ENCODE assay signal across 18 cellular contexts in genomic region chr16:19008770-19009169, GRCh38. TPM values are rescaled to one million over a fixed set of nuclear protein-coding genes. Genes with fewer than 3 reads are reported as not detected.
DNase-seq lines count a peak whose midpoint lies in the region.
"Had no signal": no experiment of that assay in that cellular context is flagged by ENCODE, and none has a peak within 500 bp of the region (broad histone marks: within the 10 kb centered on the region; RNA-seq: fewer than 3 reads in every experiment).

No MANE protein-coding gene starts in this region.

- DNase-seq in GM23248, result peak; percentile 75
- peak; percentile 50 for DNase-seq in adipocyte (ENCODE audit: low read depth)
- peak; percentile 76 for DNase-seq in fibroblast of peridontal ligament (ENCODE audit: extremely low read depth)
- DNase-seq in CD1c-positive myeloid dendritic cell (ENCODE audit: extremely low spot score), result no peak
- DNase-seq in activated naive CD8-positive, alpha-beta T cell treated with anti-CD3 and anti-CD28 coated beads for 36 hours, result no peak
- DNase-seq in AG08396 (ENCODE audit: low spot score), result no peak
- DNase-seq: activated CD4-positive, CD25-positive, alpha-beta regulatory T cell treated with anti-CD3 and anti-CD28 coated beads, Interleukin-2, amount 50 U/mL, for 72 hours; cortex of kidney; DND-41; NCI-H1930; tibial artery had no signal

- H3K27me3 ChIP-seq in GM23248 (replicated peaks; ENCODE audit: insufficient read depth) (no peaks in the 10 kb centered on the region), adipocyte (replicated peaks; ENCODE audit: control insufficient read depth, insufficient read depth, low read length) (no peaks in the 10 kb centered on the region)
- H3K27me3 ChIP-seq: ascending aorta, tibial artery had no signal

- H3K27me3 Mint-ChIP-seq in activated naive CD8-positive, alpha-beta T cell treated with anti-CD3 and anti-CD28 coated beads for 36 hours, result no peaks in the 10 kb centered on the region
- H3K27me3 Mint-ChIP-seq: progenitor cell of endocrine pancreas had no signal

- peaks cover 15% of the 10 kb centered on the region; the same call in 1 of the 2 replicates for H3K4me1 ChIP-seq in GM23248 (ENCODE audit: insufficient read depth)
- H3K4me1 ChIP-seq in adipocyte (ENCODE audit: control insufficient read depth, insufficient read depth, low read length), result peaks cover 8% of the 10 kb centered on the region
- H3K4me1 ChIP-seq: ascending aorta, tibial artery had no signal

- H3K27ac ChIP-seq in GM23248 (peak overlapping the region; percentile 66), temporal lobe (ENCODE audit: low read depth, low read length) (peak overlapping the region; percentile 77)
- H3K27ac ChIP-seq: ascending aorta, skin epidermis, tibial artery had no signal

- peak overlapping the region; percentile 10 for H3K4me2 ChIP-seq in GM23248 (ENCODE audit: unreplicated experiment)

- H3K4me3 ChIP-seq in GM23248 (no peak overlapping the region), adipocyte (ENCODE audit: low read length) (no peak overlapping the region)
- H3K4me3 ChIP-seq: ascending aorta, skin epidermis, tibial artery had no signal

- H3K36me3 ChIP-seq in GM23248 (ENCODE audit: low read depth) (no peaks in the 10 kb centered on the region), adipocyte (ENCODE audit: control insufficient read depth, insufficient read depth, low read length, severe bottlenecking) (no peaks in the 10 kb centered on the region)
- H3K36me3 ChIP-seq: ascending aorta had no signal

- H3K27ac Mint-ChIP-seq in activated naive CD8-positive, alpha-beta T cell treated with anti-CD3 and anti-CD28 coated beads for 36 hours, result no peak overlapping the region
- H3K27ac Mint-ChIP-seq: memory B cell; nephron; T-helper 2 cell treated with Interferon-gamma antibody and Interleukin-4, amounts not matched to agents 5 μg/mL and 100 μg/mL, for 36 hours had no signal

- no peaks in the 10 kb centered on the region for H3K9me3 Mint-ChIP-seq in activated naive CD8-positive, alpha-beta T cell treated with anti-CD3 and anti-CD28 coated beads for 36 hours
- H3K9me3 Mint-ChIP-seq: memory B cell; nephron; T-helper 2 cell treated with Interferon-gamma antibody and Interleukin-4, amounts not matched to agents 5 μg/mL and 100 μg/mL, for 36 hours had no signal

- no peaks in the 10 kb centered on the region for H3K9me3 ChIP-seq in GM23248 (ENCODE audit: low read depth)
- peaks cover 4% of the 10 kb centered on the region for H3K9me3 ChIP-seq in adipocyte (ENCODE audit: control insufficient read depth, low read length)
- H3K9me3 ChIP-seq: ascending aorta had no signal

- no peaks in the 10 kb centered on the region for H4K20me1 ChIP-seq in GM23248 (ENCODE audit: insufficient read depth)

- H3K79me2 ChIP-seq in GM23248 (ENCODE audit: insufficient read depth), result no peaks in the 10 kb centered on the region

- peaks cover 19% of the 10 kb centered on the region for H3F3A ChIP-seq in GM23248 (ENCODE audit: insufficient read depth)

- no peaks in the 10 kb centered on the region for H3K36me3 Mint-ChIP-seq in activated naive CD8-positive, alpha-beta T cell treated with anti-CD3 and anti-CD28 coated beads for 36 hours
- H3K36me3 Mint-ChIP-seq: memory B cell had no signal

- H3K9me2 ChIP-seq in GM23248 (ENCODE audit: insufficient read depth), result no peaks in the 10 kb centered on the region

- no peak overlapping the region for H2AFZ ChIP-seq in GM23248

- in situ Hi-C loops in GM23248 (cut with MboI), result no loop called here

- H3K4me1 Mint-ChIP-seq in activated naive CD8-positive, alpha-beta T cell treated with anti-CD3 and anti-CD28 coated beads for 36 hours, result no peaks in the 10 kb centered on the region
- H3K4me1 Mint-ChIP-seq: memory B cell had no signal

- 33 to 41% methylated on average over 3 of the region's 3 CpGs for WGBS in GM23248 (ENCODE audit: low coverage in 1 of 2, low lambda C conversion rate in 2 of 2, missing lambda C conversion rate in 2 of 2), 2 experiments

- no peak overlapping the region for H3K4me3 Mint-ChIP-seq in activated naive CD8-positive, alpha-beta T cell treated with anti-CD3 and anti-CD28 coated beads for 36 hours
- H3K4me3 Mint-ChIP-seq: memory B cell; nephron; T-helper 2 cell treated with Interferon-gamma antibody and Interleukin-4, amounts not matched to agents 5 μg/mL and 100 μg/mL, for 36 hours had no signal

- H3K9ac ChIP-seq in GM23248 (no peak overlapping the region), adipocyte (ENCODE audit: low read length) (no peak overlapping the region)

RNA-seq across cellular contexts. Expression of gene TMC7, which starts 25.0 kb away (rescaled TPM):
- 0.25 and 0.54 TPM in 2 replicates for total RNA-seq in GM23248 (2014; rRNA removed; shearing (Covaris generic))
- 1.4 TPM in 2 replicates for polyA plus RNA-seq in GM23248 (2016; fragmentation: Nextera tagmentation; extraction: Ambion mirVana)
- total RNA-seq in temporal lobe, result 3.0 TPM
- total RNA-seq in activated naive CD8-positive, alpha-beta T cell treated with anti-CD3 and anti-CD28 coated beads for 36 hours, result not detected

RNA-seq across cellular contexts. Expression of gene COQ7, which starts 58.6 kb away (rescaled TPM):
- total RNA-seq in GM23248 (2014; rRNA removed; shearing (Covaris generic)), result 9.9 and 19.7 TPM in 2 replicates
- polyA plus RNA-seq in GM23248 (2016; fragmentation: Nextera tagmentation; extraction: Ambion mirVana), result 9.6 and 9.8 TPM in 2 replicates
- 32.2 TPM for total RNA-seq in temporal lobe
- total RNA-seq in activated naive CD8-positive, alpha-beta T cell treated with anti-CD3 and anti-CD28 coated beads for 36 hours, result 10 to 100 TPM; 19.8 to 22.5 TPM

Comparison
In these comparisons a context has a peak if more than half of its experiments do, and no peak if none do; other contexts are left out.
1. DNase-seq: peak in GM23248 (single experiment), adipocyte (single experiment) and fibroblast of peridontal ligament (single experiment); none in CD1c-positive myeloid dendritic cell (single experiment), activated naive CD8-positive, alpha-beta T cell treated with anti-CD3 and anti-CD28 coated beads for 36 hours (single experiment) and AG08396 (single experiment).